15 cellular contexts compared by ENCODE assay signal in genomic region chr21:45618846-45619485, GRCh38. TPM values are rescaled to one million over a fixed set of nuclear protein-coding genes. Genes with fewer than 3 reads are reported as not detected.
DNase-seq lines count a peak whose midpoint lies in the region; ATAC-seq and TF ChIP-seq lines count a peak whose summit lies in the region.
"Had no signal": no experiment of that assay in that cellular context is flagged by ENCODE, and none has a peak within 500 bp of the region (broad histone marks: within the 10 kb centered on the region; RNA-seq: fewer than 3 reads in every experiment).

No MANE protein-coding gene starts in this region.

- no peak for ATAC-seq in CD4-positive, CD25-positive, alpha-beta regulatory T cell (ENCODE audit: low read depth in 2 of 2)
- no peak for ATAC-seq in activated B cell treated with CpG ODN at 0.5 μM for 24 hours (ENCODE audit: low read depth)
- no peak for ATAC-seq in GM18861 (IDR thresholded peaks at IDR 0.05; ENCODE audit: unreplicated experiment)

- intact Hi-C loops in activated B cell treated with CpG ODN at 0.5 μM for 24 hours (cut with micrococcal nuclease), result no loop called here

- TF ChIP-seq CTCF in activated B cell treated with CpG ODN at 0.5 μM for 24 hours (IDR thresholded peaks at IDR 0.05), result no peak

- peak overlapping the region in 2 of 4 donors; percentile 59 to 77 for H3K4me3 Mint-ChIP-seq in CD4-positive, CD25-positive, alpha-beta regulatory T cell
- H3K4me3 Mint-ChIP-seq in activated B cell treated with CpG ODN at 0.5 μM for 24 hours, result no peak overlapping the region
- H3K4me3 Mint-ChIP-seq: nephron progenitor cell had no signal

- H3K27ac ChIP-seq in CD4-positive, CD25-positive, alpha-beta regulatory T cell (ENCODE audit: insufficient read depth, low read length, poor library complexity, severe bottlenecking), result no peak overlapping the region
- H3K27ac ChIP-seq in KOPT-K1 (ENCODE audit: low read depth, low read length, poor library complexity, severe bottlenecking), result peak overlapping the region; percentile 79

- peaks cover 6% of the 10 kb centered on the region for H3K27me3 Mint-ChIP-seq in CD4-positive, CD25-positive, alpha-beta regulatory T cell
- peaks cover 9% of the 10 kb centered on the region for H3K27me3 Mint-ChIP-seq in activated B cell treated with CpG ODN at 0.5 μM for 24 hours

- H3K36me3 ChIP-seq in CD4-positive, CD25-positive, alpha-beta regulatory T cell (ENCODE audit: control insufficient read depth, insufficient read depth, low read length), result no peaks in the 10 kb centered on the region
- no peaks in the 10 kb centered on the region for H3K36me3 ChIP-seq in KOPT-K1 (ENCODE audit: insufficient read depth, low read length)

- peaks cover 6 to 39% (median 15%) of the 10 kb centered on the region in 4 donors for H3K4me1 Mint-ChIP-seq in CD4-positive, CD25-positive, alpha-beta regulatory T cell
- peaks cover 19% of the 10 kb centered on the region for H3K4me1 Mint-ChIP-seq in activated B cell treated with CpG ODN at 0.5 μM for 24 hours

- peak overlapping the region; percentile 87 to 99 (median 88) for H3K27ac Mint-ChIP-seq in CD4-positive, CD25-positive, alpha-beta regulatory T cell
- H3K27ac Mint-ChIP-seq in activated B cell treated with CpG ODN at 0.5 μM for 24 hours, result no peak overlapping the region
- H3K27ac Mint-ChIP-seq: activated T-helper 2 cell treated with anti-CD3 and anti-CD28 coated beads, Interferon-gamma antibody, Interleukin-2, Interleukin-4, amounts not matched to agents 10 μg/mL and 5 μg/mL and 100 μg/mL, durations not matched to agents 14 hours and 24 hours and 36 hours; nephron progenitor cell had no signal

- no peaks in the 10 kb centered on the region for H3K36me3 Mint-ChIP-seq in CD4-positive, CD25-positive, alpha-beta regulatory T cell
- no peaks in the 10 kb centered on the region for H3K36me3 Mint-ChIP-seq in activated B cell treated with CpG ODN at 0.5 μM for 24 hours (ENCODE audit: low read depth)

- H3K27me3 ChIP-seq in CD4-positive, CD25-positive, alpha-beta regulatory T cell (ENCODE audit: control insufficient read depth, insufficient read depth, low read length), result no peaks in the 10 kb centered on the region

- DNase-seq in CD4-positive, CD25-positive, alpha-beta regulatory T cell, result no peak
- peak; percentile 4 for DNase-seq in activated B cell treated with CpG ODN at 0.5 μM for 24 hours
- peak; percentile 55 for DNase-seq in mesenteric fat pad (ENCODE audit: low spot score)
- no peak for DNase-seq in ureter (ENCODE audit: low spot score)
- DNase-seq in cerebellar nuclear complex (lab: John Stamatoyannopoulos, UW), result no peak
- no peak for DNase-seq in erythroblast (lab: John Stamatoyannopoulos, UW)
- DNase-seq: activated CD4-positive, alpha-beta T cell treated with anti-CD3 and anti-CD28 coated beads for 48 hours; NCI-H2029; nephron progenitor cell; substantia nigra had no signal

- CTCF ChIA-PET in activated B cell treated with CpG ODN at 0.5 μM for 24 hours (lab: Charles Lee), result no interaction called here

- peaks cover 20% of the 10 kb centered on the region for H3K4me1 ChIP-seq in CD4-positive, CD25-positive, alpha-beta regulatory T cell (ENCODE audit: control insufficient read depth, insufficient read depth, low read length, poor library complexity, severe bottlenecking)

- H3K9me3 Mint-ChIP-seq in CD4-positive, CD25-positive, alpha-beta regulatory T cell, result peaks cover 0 to 2% (median 0%) of the 10 kb centered on the region in 7 donors
- H3K9me3 Mint-ChIP-seq in activated B cell treated with CpG ODN at 0.5 μM for 24 hours, result no peaks in the 10 kb centered on the region
- H3K9me3 Mint-ChIP-seq: activated T-helper 2 cell treated with anti-CD3 and anti-CD28 coated beads, Interferon-gamma antibody, Interleukin-2, Interleukin-4, amounts not matched to agents 10 μg/mL and 5 μg/mL and 100 μg/mL, durations not matched to agents 14 hours and 24 hours and 36 hours had no signal

- no peak overlapping the region for H3K4me3 ChIP-seq in CD4-positive, CD25-positive, alpha-beta regulatory T cell (ENCODE audit: low read depth, low read length)

- no peaks in the 10 kb centered on the region for H3K9me3 ChIP-seq in CD4-positive, CD25-positive, alpha-beta regulatory T cell (ENCODE audit: control insufficient read depth in 2 of 2, low read length in 2 of 2)
- H3K9me3 ChIP-seq in KOPT-K1 (ENCODE audit: insufficient read depth, low read length, poor library complexity, severe bottlenecking), result no peaks in the 10 kb centered on the region

- POLR2A ChIA-PET in activated B cell treated with CpG ODN at 0.5 μM for 24 hours (lab: Charles Lee), result no interaction called here

- no peak for TF ChIP-seq POLR2A in erythroblast (IDR thresholded peaks at IDR 0.05; ENCODE audit: low read length)

RNA-seq across cellular contexts. Expression of gene PCBP3, which starts 24.6 kb away (rescaled TPM):
- total RNA-seq in CD4-positive, CD25-positive, alpha-beta regulatory T cell, result 5.3 TPM
- 1 to 10 TPM in 3 of 4 donors, under 1 TPM in 1; 0.72 to 2.8 (median 1.8) TPM for polyA plus RNA-seq in CD4-positive, CD25-positive, alpha-beta regulatory T cell
- total RNA-seq in activated B cell treated with CpG ODN at 0.5 μM for 24 hours (not detected in 2 replicates), mesenteric fat pad (32.4 TPM), ureter (7.1 TPM)
- total RNA-seq: bronchial epithelial cell, skeletal muscle tissue had no signal

Comparison
In these comparisons a context has a peak if more than half of its experiments do, and no peak if none do; other contexts are left out.
1. DNase-seq: peak in activated B cell treated with CpG ODN at 0.5 μM for 24 hours (single experiment) and mesenteric fat pad (single experiment); none in CD4-positive, CD25-positive, alpha-beta regulatory T cell (0 of 3), ureter (single experiment), cerebellar nuclear complex (0 of 2) and erythroblast (0 of 2).